In genomic region chr1:229381234-229381633, GRCh38 we compare ENCODE assay signal across 1 cellular context.
TF ChIP-seq lines count a peak whose summit lies in the region.

No MANE protein-coding gene starts in this region.

TF ChIP-seq in K562, 482 proteins besides CTCF, POLR2A, EP300 and RAD21:
- TF ChIP-seq, protein P1, sequence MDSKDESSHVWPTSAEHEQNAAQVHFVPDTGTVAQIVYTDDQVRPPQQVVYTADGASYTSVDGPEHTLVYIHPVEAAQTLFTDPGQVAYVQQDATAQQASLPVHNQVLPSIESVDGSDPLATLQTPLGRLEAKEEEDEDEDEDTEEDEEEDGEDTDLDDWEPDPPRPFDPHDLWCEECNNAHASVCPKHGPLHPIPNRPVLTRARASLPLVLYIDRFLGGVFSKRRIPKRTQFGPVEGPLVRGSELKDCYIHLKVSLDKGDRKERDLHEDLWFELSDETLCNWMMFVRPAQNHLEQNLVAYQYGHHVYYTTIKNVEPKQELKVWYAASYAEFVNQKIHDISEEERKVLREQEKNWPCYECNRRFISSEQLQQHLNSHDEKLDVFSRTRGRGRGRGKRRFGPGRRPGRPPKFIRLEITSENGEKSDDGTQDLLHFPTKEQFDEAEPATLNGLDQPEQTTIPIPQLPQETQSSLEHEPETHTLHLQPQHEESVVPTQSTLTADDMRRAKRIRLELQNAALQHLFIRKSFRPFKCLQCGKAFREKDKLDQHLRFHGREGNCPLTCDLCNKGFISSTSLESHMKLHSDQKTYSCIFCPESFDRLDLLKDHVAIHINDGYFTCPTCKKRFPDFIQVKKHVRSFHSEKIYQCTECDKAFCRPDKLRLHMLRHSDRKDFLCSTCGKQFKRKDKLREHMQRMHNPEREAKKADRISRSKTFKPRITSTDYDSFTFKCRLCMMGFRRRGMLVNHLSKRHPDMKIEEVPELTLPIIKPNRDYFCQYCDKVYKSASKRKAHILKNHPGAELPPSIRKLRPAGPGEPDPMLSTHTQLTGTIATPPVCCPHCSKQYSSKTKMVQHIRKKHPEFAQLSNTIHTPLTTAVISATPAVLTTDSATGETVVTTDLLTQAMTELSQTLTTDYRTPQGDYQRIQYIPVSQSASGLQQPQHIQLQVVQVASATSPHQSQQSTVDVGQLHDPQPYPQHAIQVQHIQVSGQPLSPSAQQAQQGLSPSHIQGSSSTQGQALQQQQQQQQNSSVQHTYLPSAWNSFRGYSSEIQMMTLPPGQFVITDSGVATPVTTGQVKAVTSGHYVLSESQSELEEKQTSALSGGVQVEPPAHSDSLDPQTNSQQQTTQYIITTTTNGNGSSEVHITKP (IDR thresholded peaks at IDR 0.05; ENCODE audit: partially characterized antibody): peak; percentile 26
- TF ChIP-seq HOXB6 (CRISPR knock-in tag; IDR thresholded peaks at IDR 0.05; ENCODE audit: borderline replicate concordance) (no peak), ZNF318 (IDR thresholded peaks at IDR 0.05; ENCODE audit: borderline replicate concordance in 1 of 2, low read depth in 1 of 2) (no peak), GATA2 (CRISPR knock-in tag; IDR thresholded peaks at IDR 0.05) (no peak), TAF9B (IDR thresholded peaks at IDR 0.05; ENCODE audit: partially characterized antibody) (no peak), ZNF212 (CRISPR knock-in tag; IDR thresholded peaks at IDR 0.05) (no peak)
TF ChIP-seq in K562: peak in this region for 1.
